2 cellular contexts compared by ENCODE assay signal in genomic region chr3:34909679-34910078, GRCh38.
DNase-seq lines count a peak whose midpoint lies in the region; ATAC-seq, FAIRE-seq and TF ChIP-seq lines count a peak whose summit lies in the region.
"Not testable (repeated sequence)": the region's sequence is repeated elsewhere in the genome, so short reads cannot be mapped to it uniquely, and the experiment has no call there.

No MANE protein-coding gene starts in this region.

- not testable (repeated sequence) for TF ChIP-seq EP300 in K562 (IDR thresholded peaks at IDR 0.05; ENCODE audit: low read length)

- H3K4me1 ChIP-seq in K562 (replicated peaks in 1 of 2; ENCODE audit: control insufficient read depth in 2 of 2, insufficient read depth in 2 of 2, low read length in 2 of 2): not testable (repeated sequence)

- not testable (repeated sequence) for H4K20me1 ChIP-seq in K562 (replicated peaks; ENCODE audit: control insufficient read depth, insufficient read depth, low read length)

- POLR2A ChIA-PET in K562 (lab: Yijun Ruan, JAX): not testable (repeated sequence)

- not testable (repeated sequence) for H3K27me3 ChIP-seq in K562 (ENCODE audit: control insufficient read depth in 2 of 2, insufficient read depth in 2 of 2, low read length in 2 of 2)

- not testable (repeated sequence) for H3K4me3 ChIP-seq in K562

- not testable (repeated sequence) for H2AFZ ChIP-seq in K562 (ENCODE audit: low read depth, low read length)

- H3K27ac ChIP-seq in K562 (ENCODE audit: extremely low read depth, low read depth, low read length): not testable (repeated sequence)

- not testable (repeated sequence) for H3K9me1 ChIP-seq in K562 (ENCODE audit: control insufficient read depth, insufficient read depth, low read length)

- TF ChIP-seq POLR2A in K562 (conservative IDR thresholded peaks at IDR 0.05): not testable (repeated sequence)

- FAIRE-seq in K562 (lab: Jason Lieb, UNC): not testable (repeated sequence)

- not testable (repeated sequence) for ATAC-seq in SK-N-SH treated with all-trans-retinoic acid at 6 μM for 48 hours, K562

- H3K9me3 ChIP-seq in K562 (replicated peaks; ENCODE audit: control insufficient read depth, insufficient read depth, low read depth, low read length): not testable (repeated sequence)

- not testable (repeated sequence) for H3K9ac ChIP-seq in K562 (ENCODE audit: insufficient read depth in 1 of 2, low read depth in 2 of 2, low read length in 2 of 2)

- not testable (repeated sequence) for TF ChIP-seq RAD21 in K562 (CRISPR knock-in tag; conservative IDR thresholded peaks at IDR 0.05 in 1 of 2, IDR thresholded peaks at IDR 0.05 in 1 of 2)

- not testable (repeated sequence) for BruUV-seq in K562 (replicated peaks; lab: Mats Ljungman, UMichigan)

- H3K79me2 ChIP-seq in K562 (ENCODE audit: control insufficient read depth, insufficient read depth, low read length): not testable (repeated sequence)

- not testable (repeated sequence) for H3K4me2 ChIP-seq in K562 (ENCODE audit: insufficient read depth, low read length)

- not testable (repeated sequence) for TF ChIP-seq CTCF in K562 (IDR thresholded peaks at IDR 0.05 in 2 of 3, conservative IDR thresholded peaks at IDR 0.05 in 1 of 3; ENCODE audit: insufficient read depth in 2 of 3, low read depth in 1 of 3, low read length in 3 of 3)

- CTCF ChIA-PET in K562 (lab: Yijun Ruan, JAX; ENCODE audit: low intra/inter-chr PET ratio): not testable (repeated sequence)

- intact Hi-C loops in K562 (cut with micrococcal nuclease): not testable (repeated sequence)

- WGBS in K562 (ENCODE audit: insufficient coverage, low coverage, missing lambda C conversion rate): 13% methylated on average over 4 of the region's 4 CpGs

- not testable (repeated sequence) for H3K36me3 ChIP-seq in K562 (ENCODE audit: control insufficient read depth, insufficient read depth, low read length)

- not testable (repeated sequence) for DNase-seq in K562 (ENCODE audit: extremely low read depth in 1 of 4, low spot score in 3 of 4)

- in situ Hi-C loops in K562 (cut with MboI): not testable (repeated sequence)

TF ChIP-seq in SK-N-SH treated with all-trans-retinoic acid at 6 μM for 48 hours, 23 proteins besides CTCF, POLR2A, EP300 and RAD21:
- TF ChIP-seq ZNF8 (CRISPR knock-in tag; IDR thresholded peaks at IDR 0.05): peak; percentile 62; the same call in 1 of the 2 replicates

TF ChIP-seq in K562, 482 proteins besides CTCF, POLR2A, EP300 and RAD21:
- TF ChIP-seq NFIC (IDR thresholded peaks at IDR 0.05): peak; percentile 61
